In genomic region chr4:114563536-114564315, GRCh38 we compare ENCODE assay signal across 15 cellular contexts. TPM values are rescaled to one million over a fixed set of nuclear protein-coding genes. Genes with fewer than 3 reads are reported as not detected.
DNase-seq lines count a peak whose midpoint lies in the region; ATAC-seq and TF ChIP-seq lines count a peak whose summit lies in the region.
"Had no signal": no experiment of that assay in that cellular context is flagged by ENCODE, and none has a peak within 500 bp of the region (broad histone marks: within the 10 kb centered on the region; RNA-seq: fewer than 3 reads in every experiment).

No MANE protein-coding gene starts in this region.

- H3K4me3 Mint-ChIP-seq in HFFc6, result no peak overlapping the region
- H3K4me3 Mint-ChIP-seq: activated CD4-positive, alpha-beta T cell treated with anti-CD3 and anti-CD28 coated beads, Interleukin-2, amount 10 ng/mL, durations not matched to agents 24 days and 14 days; IgD-negative memory B cell; immature natural killer cell; neural crest cell had no signal

- DNase-seq in HS-5 (ENCODE audit: low read depth) (peak; percentile 14), T1000 (lab: John Stamatoyannopoulos, UW) (peak; percentile 66), iPS-NIHi7 (ENCODE audit: extremely low spot score) (peak; percentile 18), upper lobe of right lung (no peak), T-helper 2 cell (no peak), HFFc6 (no peak), esophagus squamous epithelium (lab: John Stamatoyannopoulos, UW) (no peak)
- DNase-seq: activated CD4-positive, alpha-beta T cell treated with anti-CD3 and anti-CD28 coated beads, Interleukin-2, amount 10 ng/mL, durations not matched to agents 24 days and 14 days; cerebellar nuclear complex; immature natural killer cell; NCI-H187 treated with DMSO at 0.1 percent for 48 hours; spleen had no signal

- H3K4me1 ChIP-seq in upper lobe of right lung, result no peaks in the 10 kb centered on the region
- H3K4me1 ChIP-seq in esophagus squamous epithelium, result no peaks in the 10 kb centered on the region
- H3K4me1 ChIP-seq: HAP-1, spleen had no signal

- H3K9me3 ChIP-seq in upper lobe of right lung (no peaks in the 10 kb centered on the region), esophagus squamous epithelium (peaks cover 0 to 8% (median 0%) of the 10 kb centered on the region in 3 donors)

- H3K27ac Mint-ChIP-seq in HFFc6, result no peak overlapping the region
- H3K27ac Mint-ChIP-seq: activated CD4-positive, alpha-beta T cell treated with anti-CD3 and anti-CD28 coated beads, Interleukin-2, amount 10 ng/mL, durations not matched to agents 24 days and 14 days; IgD-negative memory B cell; immature natural killer cell had no signal

- intact Hi-C loops in upper lobe of right lung (cut with DNase I), result no loop called here
- intact Hi-C loops in esophagus squamous epithelium (cut with DNase I), result no loop called here

- WGBS in esophagus squamous epithelium, 2 donors, result 44 to 50% methylated on average over 5 of the region's 5 CpGs

- H3K4me1 Mint-ChIP-seq in HFFc6 (ENCODE audit: low read depth), result no peaks in the 10 kb centered on the region
- H3K4me1 Mint-ChIP-seq: activated CD4-positive, alpha-beta T cell treated with anti-CD3 and anti-CD28 coated beads, Interleukin-2, amount 10 ng/mL, durations not matched to agents 24 days and 14 days; IgD-negative memory B cell; immature natural killer cell; neural crest cell had no signal

- TF ChIP-seq POLR2A in esophagus squamous epithelium (IDR thresholded peaks at IDR 0.05), result no peak

- H3K36me3 ChIP-seq in upper lobe of right lung (no peaks in the 10 kb centered on the region), esophagus squamous epithelium (no peaks in the 10 kb centered on the region)
- H3K36me3 ChIP-seq: HAP-1, spleen had no signal

- H3K36me3 Mint-ChIP-seq in HFFc6 (ENCODE audit: low read depth), result no peaks in the 10 kb centered on the region
- H3K36me3 Mint-ChIP-seq: immature natural killer cell had no signal

- H3K27me3 Mint-ChIP-seq in HFFc6 (ENCODE audit: insufficient read depth), result peaks cover 2% of the 10 kb centered on the region
- H3K27me3 Mint-ChIP-seq: activated CD4-positive, alpha-beta T cell treated with anti-CD3 and anti-CD28 coated beads, Interleukin-2, amount 10 ng/mL, durations not matched to agents 24 days and 14 days; IgD-negative memory B cell had no signal

- ATAC-seq in upper lobe of right lung, result peak; percentile 70

- TF ChIP-seq CTCF in upper lobe of right lung (IDR thresholded peaks at IDR 0.05) (no peak), HFFc6 (IDR thresholded peaks at IDR 0.05) (no peak), esophagus squamous epithelium (IDR thresholded peaks at IDR 0.05) (no peak)

- H3K27ac ChIP-seq in upper lobe of right lung (no peak overlapping the region), esophagus squamous epithelium (no peak overlapping the region)
- H3K27ac ChIP-seq: spleen had no signal

- H3K4me3 ChIP-seq in upper lobe of right lung (no peak overlapping the region), esophagus squamous epithelium (no peak overlapping the region)
- H3K4me3 ChIP-seq: HAP-1, spleen had no signal

- H3K27me3 ChIP-seq in upper lobe of right lung (no peaks in the 10 kb centered on the region), esophagus squamous epithelium (no peaks in the 10 kb centered on the region)
- H3K27me3 ChIP-seq: spleen had no signal

- H3K9me3 Mint-ChIP-seq in HFFc6, result peaks cover 4% of the 10 kb centered on the region
- H3K9me3 Mint-ChIP-seq: activated CD4-positive, alpha-beta T cell treated with anti-CD3 and anti-CD28 coated beads, Interleukin-2, amount 10 ng/mL, durations not matched to agents 24 days and 14 days had no signal

RNA-seq across cellular contexts. Expression of gene UGT8, which starts 34.9 kb away (rescaled TPM):
- total RNA-seq in upper lobe of right lung (2.8 TPM), esophagus squamous epithelium (1 to 10 TPM; 1.2 to 3.9 (median 2.1) TPM)
- not detected for total RNA-seq in HFFc6 (2021; fragmentation: NEBNext Ultra II Directional; extraction: Animal tissue kit (Norgen Biotek cat#: 25700))
- total RNA-seq: activated CD4-positive, alpha-beta T cell treated with anti-CD3 and anti-CD28 coated beads, Interleukin-2, amount 10 ng/mL, durations not matched to agents 24 days and 14 days had no signal

Comparison
In these comparisons a context has a peak if more than half of its experiments do, and no peak if none do; other contexts are left out.
1. DNase-seq: peak in HS-5 (single experiment), T1000 (single experiment) and iPS-NIHi7 (single experiment); none in upper lobe of right lung (single experiment), T-helper 2 cell (0 of 5), HFFc6 (single experiment) and esophagus squamous epithelium (single experiment).